Comparison of ENCODE assay signal across 1 cellular context in the genomic region with DNA sequence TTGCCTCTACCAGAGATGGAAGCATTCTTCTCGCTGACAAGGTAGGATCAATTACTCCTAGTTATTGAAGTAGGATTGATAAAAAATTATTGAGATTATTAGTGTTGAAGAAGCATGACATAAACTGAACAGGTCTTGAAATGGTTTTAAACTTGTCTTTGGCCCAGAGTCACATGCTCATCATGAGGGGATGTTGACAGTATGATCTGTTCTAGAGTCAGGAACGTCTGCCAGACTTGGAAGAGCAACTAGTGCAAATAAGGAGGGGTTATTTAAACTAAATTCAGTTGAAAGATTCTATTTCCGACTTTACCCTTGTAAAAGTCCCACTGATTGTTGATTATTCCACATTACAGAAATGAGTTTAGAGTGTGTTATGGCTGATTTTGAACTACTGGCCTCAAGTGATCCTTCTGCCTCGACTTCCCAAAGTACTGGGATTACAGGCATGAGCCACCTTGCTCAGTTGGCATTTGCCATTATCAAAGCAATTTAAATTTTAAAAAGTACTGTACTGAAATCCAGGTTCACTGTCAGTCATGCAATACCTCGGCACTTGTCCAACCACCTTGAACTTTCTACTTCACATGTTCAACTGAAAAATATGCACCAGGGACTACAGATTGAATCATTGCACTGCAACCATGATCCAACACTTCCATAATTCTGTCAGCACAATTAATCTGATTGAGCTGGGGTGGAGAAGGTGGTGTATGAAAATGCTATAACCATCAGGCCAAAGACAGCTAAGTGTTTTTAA.
TF ChIP-seq lines count a peak whose summit lies in the region.

No MANE protein-coding gene starts in this region.

TF ChIP-seq in liver, 16 proteins besides CTCF, POLR2A, EP300 and RAD21 (continued from another document):
- no peak for TF ChIP-seq TAF1 (conservative IDR thresholded peaks at IDR 0.05)
